ENCODE assay signal across 8 cellular contexts in the genomic region with DNA sequence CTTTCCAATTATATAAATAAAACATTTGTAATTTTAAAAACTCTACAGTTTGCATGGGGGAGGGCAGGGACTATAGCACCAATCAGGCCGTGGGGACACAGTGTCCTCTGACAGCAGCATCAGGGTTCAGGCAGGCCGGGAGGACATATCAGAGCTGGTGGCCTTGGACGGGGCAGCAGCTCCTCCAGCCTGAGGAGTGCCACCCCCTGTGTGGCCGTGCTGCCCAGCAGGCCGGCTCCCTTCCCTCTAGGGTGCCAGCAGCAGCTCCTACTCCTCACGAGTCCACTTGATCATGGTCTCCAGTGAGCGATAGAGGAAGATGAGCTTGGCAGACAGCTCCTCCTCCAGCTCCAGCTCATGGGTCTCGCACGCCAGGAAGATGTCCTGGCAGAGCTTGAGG.
"Had no signal": no experiment of that assay in that cellular context is flagged by ENCODE, and none has a peak within 500 bp of the region (broad histone marks: within the 10 kb centered on the region; RNA-seq: fewer than 3 reads in every experiment).

No MANE protein-coding gene starts in this region.

- H3K27ac ChIP-seq: GM23248, HL-60 had no signal

- H2AFZ ChIP-seq: GM23248 had no signal

- ATAC-seq: HepG2 had no signal

- FAIRE-seq: H54, HepG2 had no signal

- H3K4me3 ChIP-seq: GM23248 had no signal

- DNase-seq: GM23248, GOT3, H9, HCEC 1CT, KBM-7 had no signal

- H3K9ac ChIP-seq: GM23248 had no signal
